In genomic region chr22:32706149-32706548, GRCh38 we compare ENCODE assay signal across 21 cellular contexts.
A peak's percentile ranks its signal among the peaks of the same experiment; 100 is the strongest.
DNase-seq lines count a peak whose midpoint lies in the region; ATAC-seq, FAIRE-seq and TF ChIP-seq lines count a peak whose summit lies in the region.
"Had no signal": no experiment of that assay in that cellular context is flagged by ENCODE, and none has a peak within 500 bp of the region (broad histone marks: within the 10 kb centered on the region; RNA-seq: fewer than 3 reads in every experiment).

No MANE protein-coding gene starts in this region.

- H3K27me3 ChIP-seq in HCT116 (ENCODE audit: insufficient read depth, low read length): no peaks in the 10 kb centered on the region

- no peak for TF ChIP-seq CTCF in HCT116 (IDR thresholded peaks at IDR 0.05 in 2 of 3, conservative IDR thresholded peaks at IDR 0.05 in 1 of 3; ENCODE audit: borderline replicate concordance in 1 of 3, insufficient read depth in 1 of 3, low read depth in 2 of 3, low read length in 2 of 3)

- no peak overlapping the region for H3K9ac ChIP-seq in HCT116 (ENCODE audit: low read length)

- H3K4me2 ChIP-seq in HCT116 (ENCODE audit: low read length): no peak overlapping the region

- ATAC-seq in HCT116: no peak

- no peaks in the 10 kb centered on the region for H3K36me3 ChIP-seq in HCT116 (ENCODE audit: control insufficient read depth in 1 of 2, insufficient read depth in 2 of 2, low read length in 2 of 2)

- POLR2A ChIA-PET in HCT116 (lab: Charles Lee): no interaction called here

- H3K4me3 ChIP-seq in HCT116 (replicated peaks in 1 of 2; ENCODE audit: low read depth in 1 of 2, low read length in 2 of 2): no peak overlapping the region

- no TSS peak for BruUV-seq in HCT116 (replicated peaks; lab: Mats Ljungman, UMichigan)

- CTCF ChIA-PET in HCT116 (lab: Charles Lee): no interaction called here

- RAD21 ChIA-PET in HCT116 (lab: Charles Lee; ENCODE audit: low non-redundant PET in 1 of 2, low total read pairs in 2 of 2, uncharacterized antibody in 2 of 2, unreplicated experiment in 2 of 2): no interaction called here

- intact Hi-C loops in HCT116 (cut with micrococcal nuclease): no loop called here

- TF ChIP-seq POLR2A in HCT116 (IDR thresholded peaks at IDR 0.05; ENCODE audit: borderline replicate concordance, extremely low read depth, insufficient read depth, insufficient read length) (no peak), erythroblast (IDR thresholded peaks at IDR 0.05; ENCODE audit: low read length) (no peak)

- H3K27ac ChIP-seq in HCT116 (ENCODE audit: low read depth, low read length): no peak overlapping the region

- no peaks in the 10 kb centered on the region for H3K79me2 ChIP-seq in HCT116 (ENCODE audit: insufficient read depth, low read length)

- no peak for FAIRE-seq in RCC 7860 (lab: Jason Lieb, UNC)
- FAIRE-seq: kidney had no signal

- H3K4me1 ChIP-seq in HCT116 (ENCODE audit: control insufficient read depth in 1 of 2, insufficient read depth in 2 of 2, low read length in 2 of 2): no peaks in the 10 kb centered on the region
- H3K4me1 ChIP-seq: Caco-2 had no signal

- TF ChIP-seq RAD21 in HCT116 (IDR thresholded peaks at IDR 0.05; ENCODE audit: low read depth): no peak

- H3K9me3 ChIP-seq in HCT116 (ENCODE audit: control insufficient read depth in 1 of 2, insufficient read depth in 1 of 2, low read depth in 1 of 2, low read length in 2 of 2): peaks cover 7 to 13% of the 10 kb centered on the region in 2 experiments; a peak in 2 of 4 replicates

- H3K9me2 ChIP-seq in HCT116 (ENCODE audit: insufficient read depth): no peaks in the 10 kb centered on the region

- H2AFZ ChIP-seq in HCT116 (ENCODE audit: low read depth, low read length, poor library complexity, severe bottlenecking): no peak overlapping the region

- H4K20me1 ChIP-seq in HCT116 (ENCODE audit: insufficient read depth): no peaks in the 10 kb centered on the region

- peak; percentile 21 for DNase-seq in DMS153 (lab: John Stamatoyannopoulos, UW)
- DNase-seq in DMS153 treated with DMSO at 0.1 percent for 48 hours (lab: John Stamatoyannopoulos, UW; ENCODE audit: unreplicated experiment): no peak
- DNase-seq in HCT116 (ENCODE audit: low read depth, low spot score): no peak
- peak; percentile 15 for DNase-seq in RCC 7860 (ENCODE audit: low spot score)
- peak; percentile 16 to 32 for DNase-seq in erythroblast (lab: John Stamatoyannopoulos, UW)
- DNase-seq in activated CD8-positive, alpha-beta memory T cell treated with anti-CD3 and anti-CD28 coated beads for 24 hours: no peak
- no peak for DNase-seq in NCI-H187 (lab: John Stamatoyannopoulos, UW)
- DNase-seq in mesenteric fat pad (ENCODE audit: low spot score): no peak
- DNase-seq: activated B cell treated with CpG ODN at 0.5 μM for 24 hours; activated CD4-positive, alpha-beta memory T cell treated with anti-CD3 and anti-CD28 coated beads for 36 hours; aorta; Caco-2; kidney; mammary epithelial cell; MM.1S; naive B cell; NCI-H2029 treated with DMSO at 0.1 percent for 48 hours; NCI-H524; retina; SHP77 treated with DMSO at 0.1 percent for 48 hours; T-helper 2 cell had no signal

TF ChIP-seq in HCT116, 20 proteins besides CTCF, POLR2A, EP300 and RAD21:
- no peak for TF ChIP-seq ATF3 (IDR thresholded peaks at IDR 0.05)
- peak; percentile 62; the same call in 1 of the 2 replicates for TF ChIP-seq CBX3 (IDR thresholded peaks at IDR 0.05; ENCODE audit: low read depth)
- no peak for TF ChIP-seq EGR1 (IDR thresholded peaks at IDR 0.05; ENCODE audit: low read depth)

Comparison
In these comparisons a context has a peak if more than half of its experiments do, and no peak if none do; other contexts are left out.
1. DNase-seq: peak in DMS153 (single experiment), RCC 7860 (single experiment) and erythroblast (2 of 2); none in DMS153 treated with DMSO at 0.1 percent for 48 hours (single experiment), HCT116 (single experiment), activated CD8-positive, alpha-beta memory T cell treated with anti-CD3 and anti-CD28 coated beads for 24 hours (single experiment), NCI-H187 (0 of 2) and mesenteric fat pad (single experiment).